ENCODE assay signal across 25 cellular contexts in genomic region chr19:16044746-16045145, GRCh38.
"Had no signal": no experiment of that assay in that cellular context is flagged by ENCODE, and none has a peak within 500 bp of the region (broad histone marks: within the 10 kb centered on the region; RNA-seq: fewer than 3 reads in every experiment).

No MANE protein-coding gene starts in this region.

- FAIRE-seq: small intestine had no signal

- H3K79me2 ChIP-seq: parathyroid adenoma had no signal

- H2AFZ ChIP-seq: neural progenitor cell, parathyroid adenoma had no signal

- ATAC-seq: naive thymus-derived CD4-positive, alpha-beta T cell; natural killer cell; psoas muscle; right cardiac atrium; stimulated activated effector memory CD8-positive, alpha-beta T cell treated with anti-CD3 and anti-CD28 coated beads, Interleukin-12 subunit alpha, Interleukin-12 subunit beta, amount 100 ng/mL, for 72 hours; stimulated activated naive B cell treated with anti-CD40 and anti-IgM and Interleukin-4, amounts not matched to agents 10 μg/mL and 1 μg/mL and 100 μg/mL, for 72 hours; upper lobe of right lung had no signal

- H3K27me3 ChIP-seq: ovary, right lobe of liver, sigmoid colon, stomach, thyroid gland, transverse colon, upper lobe of right lung, vagina had no signal

- H3K4me2 ChIP-seq: neural progenitor cell had no signal

- H3K4me1 ChIP-seq: neural progenitor cell, psoas muscle, thyroid gland had no signal

- H3K9ac ChIP-seq: neural progenitor cell, parathyroid adenoma had no signal

- DNase-seq: naive thymus-derived CD4-positive, alpha-beta T cell; natural killer cell; occipital lobe; ovary; posterior cingulate gyrus; psoas muscle; right cardiac atrium; right lobe of liver; sigmoid colon; small intestine; stimulated activated CD4-positive, alpha-beta T cell treated with anti-CD3 and anti-CD28 coated beads, Interleukin-15, amount 100 ng/mL, for 24 hours; stimulated activated CD4-positive, alpha-beta T cell treated with anti-CD3 and anti-CD28 coated beads, Interleukin-2, amount 100 ng/mL, for 24 hours; stimulated activated CD4-positive, alpha-beta T cell treated with anti-CD3 and anti-CD28 coated beads, Interleukin-2, amount 100 ng/mL, for 48 hours; stimulated activated CD4-positive, alpha-beta T cell treated with anti-CD3 and anti-CD28 coated beads, Interleukin-4, amount 100 ng/mL, for 24 hours; stimulated activated naive B cell treated with anti-CD40 and anti-IgM and Interleukin-4, amounts not matched to agents 10 μg/mL and 1 μg/mL and 100 μg/mL, for 72 hours; stimulated activated naive CD4-positive, alpha-beta T cell treated with Interleukin-2 at 50 U/mL for 16 hours; stomach; thyroid gland; transverse colon; upper lobe of right lung had no signal

- H3K4me3 ChIP-seq: neural progenitor cell, ovary, psoas muscle, right lobe of liver, sigmoid colon, stomach, thoracic aorta, thyroid gland, transverse colon, upper lobe of right lung, vagina had no signal

- H3K9me3 ChIP-seq: ovary, psoas muscle, right lobe of liver, sigmoid colon, stomach, thoracic aorta, thyroid gland, transverse colon, upper lobe of right lung, vagina had no signal

- H3K36me3 ChIP-seq: neural progenitor cell, ovary, right lobe of liver, sigmoid colon, stomach, thoracic aorta, thyroid gland, transverse colon, upper lobe of right lung, vagina had no signal

- H3K27ac ChIP-seq: neural progenitor cell, ovary, parathyroid adenoma, psoas muscle, right lobe of liver, sigmoid colon, stomach, thoracic aorta, thyroid gland, transverse colon, upper lobe of right lung, vagina had no signal
